ENCODE assay signal across 8 cellular contexts in the genomic region with DNA sequence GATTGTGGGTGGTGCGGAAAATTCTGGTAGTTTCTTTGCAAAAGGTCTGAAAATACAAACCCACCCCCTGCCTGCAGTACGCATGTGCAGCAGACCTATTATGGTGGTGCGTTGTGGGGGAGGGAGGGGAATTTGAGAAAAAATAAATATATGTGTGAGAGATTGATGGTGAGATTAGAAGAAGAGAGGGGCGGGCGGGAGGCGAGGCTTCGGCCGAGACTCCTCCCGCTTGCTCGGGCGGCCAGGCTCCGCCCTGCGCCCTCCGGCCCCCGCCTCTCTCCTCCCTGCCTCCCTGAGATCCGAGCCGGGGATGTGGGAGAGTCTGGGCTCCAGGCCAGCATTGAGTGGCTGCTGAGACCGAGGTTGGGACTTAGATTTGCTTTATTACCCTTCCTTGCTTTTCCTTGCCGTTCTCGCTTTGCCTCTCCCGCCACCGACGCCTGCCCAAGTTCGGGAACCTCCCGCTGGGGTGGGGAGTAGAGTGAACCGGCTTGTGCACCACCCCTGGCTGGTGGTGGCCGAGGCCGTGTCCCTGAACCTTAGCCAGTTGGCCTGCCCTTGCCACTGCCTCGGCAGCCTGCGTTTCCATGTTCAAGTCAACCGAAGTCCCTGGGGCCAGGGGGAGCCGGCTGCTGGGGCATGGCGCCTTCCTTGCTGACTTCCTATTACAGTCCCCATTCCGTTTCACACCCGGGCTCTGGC. TPM values are rescaled to one million over a fixed set of nuclear protein-coding genes. Genes with fewer than 3 reads are reported as not detected.
DNase-seq lines count a peak whose midpoint lies in the region; ATAC-seq and TF ChIP-seq lines count a peak whose summit lies in the region.

No MANE protein-coding gene starts in this region.

- no peak overlapping the region for H3K4me3 Mint-ChIP-seq in activated CD4-positive, alpha-beta memory T cell treated with anti-CD3 and anti-CD28 coated beads for 36 hours

- no peaks in the 10 kb centered on the region for H3K27me3 Mint-ChIP-seq in activated CD4-positive, alpha-beta memory T cell treated with anti-CD3 and anti-CD28 coated beads for 36 hours

- ATAC-seq in HG03460 (IDR thresholded peaks at IDR 0.05; ENCODE audit: unreplicated experiment) = peak; percentile 39
- ATAC-seq in lower lobe of right lung = peak; percentile 92

- DNase-seq in GM12865 (ENCODE audit: low read depth) = peak; percentile 71
- peak; percentile 99 for DNase-seq in NCI-H69 (lab: John Stamatoyannopoulos, UW)
- peak; percentile 95 for DNase-seq in activated CD4-positive, alpha-beta memory T cell treated with anti-CD3 and anti-CD28 coated beads for 36 hours
- peak; percentile 95 for DNase-seq in lower lobe of right lung
- DNase-seq in stimulated activated CD4-positive, alpha-beta T cell treated with anti-CD3 and anti-CD28 coated beads, Interleukin-4, amount 100 ng/mL, for 4 hours = peak; percentile 78 to 94
- DNase-seq in cortex of kidney (lab: John Stamatoyannopoulos, UW) = no peak

- no peaks in the 10 kb centered on the region for H3K9me3 Mint-ChIP-seq in activated CD4-positive, alpha-beta memory T cell treated with anti-CD3 and anti-CD28 coated beads for 36 hours

- H3K9me3 ChIP-seq in ectodermal cell (ENCODE audit: control insufficient read depth, low read length) (no peaks in the 10 kb centered on the region), lower lobe of right lung (no peaks in the 10 kb centered on the region)

- H3K4me1 Mint-ChIP-seq in activated CD4-positive, alpha-beta memory T cell treated with anti-CD3 and anti-CD28 coated beads for 36 hours (ENCODE audit: low read depth) = no peaks in the 10 kb centered on the region

- CTCF ChIA-PET in activated CD4-positive, alpha-beta memory T cell treated with anti-CD3 and anti-CD28 coated beads for 36 hours (lab: Charles Lee) = no interaction called here

- H3K36me3 ChIP-seq in ectodermal cell (ENCODE audit: control insufficient read depth, insufficient read depth, low read length) (no peaks in the 10 kb centered on the region), lower lobe of right lung (peaks cover 25% of the 10 kb centered on the region)

- POLR2A ChIA-PET in activated CD4-positive, alpha-beta memory T cell treated with anti-CD3 and anti-CD28 coated beads for 36 hours (lab: Charles Lee) = no interaction called here

- WGBS in ectodermal cell, 2 experiments = 7% methylated on average over 35 of the region's 35 CpGs

- peak overlapping the region; percentile 71 for H3K4me3 ChIP-seq in GM12865 (ENCODE audit: low read depth, low read length)
- H3K4me3 ChIP-seq in ectodermal cell (ENCODE audit: insufficient read depth, low read depth, low read length) = peak overlapping the region; percentile 57
- peak overlapping the region; percentile 93 for H3K4me3 ChIP-seq in lower lobe of right lung

- H3K27me3 ChIP-seq in ectodermal cell (ENCODE audit: control insufficient read depth, insufficient read depth, low read length, poor library complexity, severe bottlenecking) = peaks cover 13% of the 10 kb centered on the region
- H3K27me3 ChIP-seq in lower lobe of right lung (ENCODE audit: low read depth) = no peaks in the 10 kb centered on the region

- intact Hi-C loops in activated CD4-positive, alpha-beta memory T cell treated with anti-CD3 and anti-CD28 coated beads for 36 hours (cut with micrococcal nuclease) = loop anchor here (1.0 to 2.0 kb wide), 9 partner anchors 28 to 495 kb away; a partner anchor contains a TSS
- intact Hi-C loops in lower lobe of right lung (cut with DNase I) = no loop called here

- H3K4me1 ChIP-seq in ectodermal cell (ENCODE audit: control insufficient read depth, insufficient read depth, low read length) (peaks cover 39% of the 10 kb centered on the region), lower lobe of right lung (peaks cover 56% of the 10 kb centered on the region)

- H3K27ac ChIP-seq in ectodermal cell (ENCODE audit: insufficient read depth, low read depth, low read length, poor library complexity, severe bottlenecking) = no peak overlapping the region
- H3K27ac ChIP-seq in lower lobe of right lung = peak overlapping the region; percentile 92

- H3K36me3 Mint-ChIP-seq in activated CD4-positive, alpha-beta memory T cell treated with anti-CD3 and anti-CD28 coated beads for 36 hours = peaks cover 30% of the 10 kb centered on the region

- TF ChIP-seq CTCF in GM12865 (IDR thresholded peaks at IDR 0.05; ENCODE audit: insufficient read depth, low read depth, low read length, missing control alignments) = no peak
- TF ChIP-seq CTCF in lower lobe of right lung (IDR thresholded peaks at IDR 0.05) = no peak

- H3K27ac Mint-ChIP-seq in activated CD4-positive, alpha-beta memory T cell treated with anti-CD3 and anti-CD28 coated beads for 36 hours = no peak overlapping the region

RNA-seq across cellular contexts. Expression of a gene that starts 1.0 kb away (rescaled TPM):
- total RNA-seq in activated CD4-positive, alpha-beta memory T cell treated with anti-CD3 and anti-CD28 coated beads for 36 hours = 100 to 1,000 TPM; 120 to 133 TPM
- polyA plus RNA-seq in ectodermal cell (2013, experiment 1 of 4) = 32.7 TPM
- 34.6 TPM for polyA plus RNA-seq in ectodermal cell (2013, experiment 2 of 4)
- 32.8 TPM for polyA plus RNA-seq in ectodermal cell (2013, experiment 3 of 4)
- 34.2 TPM for polyA plus RNA-seq in ectodermal cell (2013, experiment 4 of 4)
- 77.9 TPM for total RNA-seq in lower lobe of right lung

RNA-seq across cellular contexts. Expression of a gene that starts 28.5 kb away (rescaled TPM):
- total RNA-seq in activated CD4-positive, alpha-beta memory T cell treated with anti-CD3 and anti-CD28 coated beads for 36 hours = 1 to 10 TPM; 2.7 to 3.3 TPM
- 3.8 TPM for polyA plus RNA-seq in ectodermal cell (2013, experiment 1 of 4)
- polyA plus RNA-seq in ectodermal cell (2013, experiment 2 of 4) = 3.4 TPM
- polyA plus RNA-seq in ectodermal cell (2013, experiment 3 of 4) = 3.0 TPM
- 3.5 TPM for polyA plus RNA-seq in ectodermal cell (2013, experiment 4 of 4)
- 7.5 TPM for total RNA-seq in lower lobe of right lung

RNA-seq across cellular contexts. Expression of a gene that starts 29.8 kb away (rescaled TPM):
- 1 to 10 TPM; 6.0 to 6.9 TPM for total RNA-seq in activated CD4-positive, alpha-beta memory T cell treated with anti-CD3 and anti-CD28 coated beads for 36 hours
- 22.6 TPM for polyA plus RNA-seq in ectodermal cell (2013, experiment 1 of 4)
- polyA plus RNA-seq in ectodermal cell (2013, experiment 2 of 4) = 28.3 TPM
- polyA plus RNA-seq in ectodermal cell (2013, experiment 3 of 4) = 13.4 TPM
- polyA plus RNA-seq in ectodermal cell (2013, experiment 4 of 4) = 16.9 TPM
- total RNA-seq in lower lobe of right lung = 12.6 TPM

RNA-seq across cellular contexts. Expression of a gene that starts 30.3 kb away (rescaled TPM):
- 10 to 100 TPM; 68.2 to 74.7 TPM for total RNA-seq in activated CD4-positive, alpha-beta memory T cell treated with anti-CD3 and anti-CD28 coated beads for 36 hours
- polyA plus RNA-seq in ectodermal cell (2013, experiment 1 of 4) = 46.7 TPM
- polyA plus RNA-seq in ectodermal cell (2013, experiment 2 of 4) = 34.2 TPM
- polyA plus RNA-seq in ectodermal cell (2013, experiment 3 of 4) = 55.3 TPM
- polyA plus RNA-seq in ectodermal cell (2013, experiment 4 of 4) = 48.9 TPM
- 61.5 TPM for total RNA-seq in lower lobe of right lung

RNA-seq across cellular contexts. Expression of a gene that starts 32.8 kb away (rescaled TPM):
- 1 to 10 TPM; 2.2 to 2.4 TPM for total RNA-seq in activated CD4-positive, alpha-beta memory T cell treated with anti-CD3 and anti-CD28 coated beads for 36 hours
- 67.3 TPM for polyA plus RNA-seq in ectodermal cell (2013, experiment 1 of 4)
- 77.7 TPM for polyA plus RNA-seq in ectodermal cell (2013, experiment 2 of 4)
- 52.8 TPM for polyA plus RNA-seq in ectodermal cell (2013, experiment 3 of 4)
- polyA plus RNA-seq in ectodermal cell (2013, experiment 4 of 4) = 61.1 TPM
- total RNA-seq in lower lobe of right lung = 12.0 TPM
